ENCODE assay signal across 18 cellular contexts in the genomic region with DNA sequence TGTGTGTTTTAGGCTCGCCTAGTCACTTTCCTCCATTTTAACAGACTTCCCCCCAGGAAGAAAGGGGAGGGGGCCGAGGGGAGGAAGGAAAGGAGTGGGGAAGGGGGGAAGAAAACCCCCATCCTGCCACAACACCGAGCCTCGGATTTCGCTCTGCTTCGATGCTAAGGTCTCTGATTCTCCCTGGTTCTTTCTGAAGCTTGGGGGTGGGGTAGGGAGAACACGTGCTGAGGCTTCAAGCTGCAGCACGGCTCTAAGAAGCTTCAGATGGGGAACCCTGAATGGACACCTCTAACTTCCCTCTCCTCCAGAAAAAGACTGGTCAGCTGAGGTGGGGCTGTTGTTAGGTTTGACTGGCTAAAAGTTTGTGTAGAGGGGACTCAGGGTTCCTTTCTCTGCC.
DNase-seq lines count a peak whose midpoint lies in the region; ATAC-seq, FAIRE-seq and TF ChIP-seq lines count a peak whose summit lies in the region.
"Had no signal": no experiment of that assay in that cellular context is flagged by ENCODE, and none has a peak within 500 bp of the region (broad histone marks: within the 10 kb centered on the region; RNA-seq: fewer than 3 reads in every experiment).

No MANE protein-coding gene starts in this region.

- no peaks in the 10 kb centered on the region for H3K27me3 Mint-ChIP-seq in T-helper 1 cell treated with Interleukin-12 subunit alpha and Interleukin-12 subunit beta and Interleukin-4 antibody, amounts not matched to agents 30 μg/mL and 1 μg/mL, for 36 hours (ENCODE audit: low read depth)
- H3K27me3 Mint-ChIP-seq in CD14-positive monocyte (ENCODE audit: low read depth in 3 of 3) = peaks cover 0 to 6% (median 2%) of the 10 kb centered on the region in 3 donors
- no peaks in the 10 kb centered on the region for H3K27me3 Mint-ChIP-seq in T-cell
- H3K27me3 Mint-ChIP-seq: memory B cell had no signal

- no peaks in the 10 kb centered on the region for H3K36me3 ChIP-seq in H1 (ENCODE audit: control insufficient read depth in 2 of 4, insufficient read depth in 4 of 4, low read length in 3 of 4)
- H3K36me3 ChIP-seq in osteoblast (ENCODE audit: insufficient read depth, low read length) = no peaks in the 10 kb centered on the region
- H3K36me3 ChIP-seq: BE2C, thyroid gland had no signal

- no peaks in the 10 kb centered on the region for H3K79me1 ChIP-seq in H1 (ENCODE audit: low read depth, low read length)

- H3K9me3 Mint-ChIP-seq in T-helper 1 cell treated with Interleukin-12 subunit alpha and Interleukin-12 subunit beta and Interleukin-4 antibody, amounts not matched to agents 30 μg/mL and 1 μg/mL, for 36 hours = no peaks in the 10 kb centered on the region
- H3K9me3 Mint-ChIP-seq in CD14-positive monocyte (no peaks in the 10 kb centered on the region), T-cell (no peaks in the 10 kb centered on the region)
- H3K9me3 Mint-ChIP-seq: memory B cell had no signal

- peak overlapping the region; percentile 60; the same call in 1 of the 2 replicates for H3K18ac ChIP-seq in H1 (ENCODE audit: extremely low read depth, low read length)

- 0 out of 2 replicates have a peak overlapping the region, but pooled peaks have one; percentile 49 for H2BK5ac ChIP-seq in H1 (ENCODE audit: low read depth, low read length)

- H3K4me1 Mint-ChIP-seq in T-helper 1 cell treated with Interleukin-12 subunit alpha and Interleukin-12 subunit beta and Interleukin-4 antibody, amounts not matched to agents 30 μg/mL and 1 μg/mL, for 36 hours (ENCODE audit: low read depth) = peaks cover 53% of the 10 kb centered on the region
- H3K4me1 Mint-ChIP-seq in CD14-positive monocyte (peaks cover 24% of the 10 kb centered on the region), T-cell (peaks cover 73 to 87% (median 74%) of the 10 kb centered on the region in 3 donors)

- no peak overlapping the region for H3K4me2 ChIP-seq in H1 (ENCODE audit: insufficient read depth in 1 of 2, low read depth in 2 of 2, low read length in 2 of 2)
- H3K4me2 ChIP-seq in osteoblast (ENCODE audit: insufficient read depth, low read length) = no peak overlapping the region
- H3K4me2 ChIP-seq: SK-N-SH, smooth muscle cell had no signal

- H3K79me2 ChIP-seq in H1 (ENCODE audit: control insufficient read depth in 1 of 2, insufficient read depth in 2 of 2, low read length in 2 of 2) = no peaks in the 10 kb centered on the region
- H3K79me2 ChIP-seq in osteoblast (ENCODE audit: insufficient read depth, low read length) = no peaks in the 10 kb centered on the region

- no peak overlapping the region for H2BK15ac ChIP-seq in H1 (ENCODE audit: low read length)

- H3K4me3 ChIP-seq in H1 (ENCODE audit: extremely low read depth in 1 of 4, insufficient read depth in 2 of 4, low read depth in 3 of 4, low read length in 4 of 4) = no peak overlapping the region
- H3K4me3 ChIP-seq in osteoblast (ENCODE audit: insufficient read depth, low read length) = no peak overlapping the region
- H3K4me3 ChIP-seq: smooth muscle cell, thyroid gland had no signal

- no peak overlapping the region for H2BK120ac ChIP-seq in H1 (replicated peaks; ENCODE audit: low read depth, low read length)

- no peak overlapping the region for H3K23ac ChIP-seq in H1 (ENCODE audit: insufficient read length)

- H3K9ac ChIP-seq in H1 (replicated peaks in 1 of 4; ENCODE audit: extremely low read depth in 1 of 4, low read depth in 3 of 4, low read length in 3 of 4) = 0 out of 7 replicates have a peak overlapping the region, but pooled peaks of 1 of the 4 experiments have one; percentile 8
- H3K9ac ChIP-seq: SK-N-SH had no signal

- POLR2A ChIA-PET in T-cell (lab: Charles Lee) (interaction anchor here (0.6 to 0.9 kb wide), 5 partner anchors 31 to 109 kb away, joined by 3 to 14 read pairs (median 4); no protein-coding TSS in a partner anchor), H1 (lab: Charles Lee; ENCODE audit: partially characterized antibody) (interaction anchor here (1.0 to 1.6 kb wide), 4 partner anchors 8 to 203 kb away, joined by 3 to 6 read pairs (median 3); a partner anchor contains a TSS)

- 65% methylated on average over 8 of the region's 8 CpGs; no CpG with 5 or more reads in 1 of the 2 experiments for WGBS in H1 (ENCODE audit: extremely low coverage in 1 of 2, insufficient coverage in 1 of 2, insufficient read length in 1 of 2, insufficient replicate concordance in 2 of 2, low coverage in 1 of 2, low lambda C conversion rate in 2 of 2, missing lambda C conversion rate in 1 of 2), 2 experiments

- H4K20me1 ChIP-seq in H1 (replicated peaks in 1 of 2; ENCODE audit: control insufficient read depth in 1 of 2, insufficient read depth in 2 of 2, low read length in 2 of 2) (no peaks in the 10 kb centered on the region), osteoblast (ENCODE audit: insufficient read depth, low read length) (no peaks in the 10 kb centered on the region)

- no peak overlapping the region for H4K91ac ChIP-seq in H1 (replicated peaks; ENCODE audit: insufficient read length, low read length)

- TF ChIP-seq EP300 in H1 (IDR thresholded peaks at IDR 0.05; ENCODE audit: borderline replicate concordance in 1 of 2, low read depth in 2 of 2, low read length in 2 of 2) = no peak

- DNase-seq in T-helper 1 cell = no peak
- no peak for DNase-seq in CD14-positive monocyte (ENCODE audit: low spot score)
- DNase-seq in T-cell = peak in 6 of 34 experiments; percentile 19 to 42 (median 32)
- DNase-seq in H1 (ENCODE audit: low read depth in 1 of 2, low spot score in 2 of 2) = no peak
- DNase-seq in osteoblast (ENCODE audit: insufficient read length, low spot score, missing footprints) = no peak
- no peak for DNase-seq in effector CD4-positive, alpha-beta T cell
- DNase-seq: BE2C, foreskin fibroblast, hypothalamus, NCI-H146, NCI-H2227 treated with DMSO at 0.1 percent for 48 hours, SK-N-SH, thyroid gland had no signal

- no peak overlapping the region for H2AK5ac ChIP-seq in H1 (ENCODE audit: low read depth, low read length)

- no peak for TF ChIP-seq RAD21 in H1 (IDR thresholded peaks at IDR 0.05 in 1 of 2, conservative IDR thresholded peaks at IDR 0.05 in 1 of 2; ENCODE audit: low read depth in 2 of 2, low read length in 2 of 2)

- H3K36me3 Mint-ChIP-seq in T-helper 1 cell treated with Interleukin-12 subunit alpha and Interleukin-12 subunit beta and Interleukin-4 antibody, amounts not matched to agents 30 μg/mL and 1 μg/mL, for 36 hours (ENCODE audit: low read depth) = peaks cover 4% of the 10 kb centered on the region
- no peaks in the 10 kb centered on the region for H3K36me3 Mint-ChIP-seq in CD14-positive monocyte
- no peaks in the 10 kb centered on the region for H3K36me3 Mint-ChIP-seq in T-cell
- H3K36me3 Mint-ChIP-seq: memory B cell had no signal

- H3K27ac Mint-ChIP-seq in T-helper 1 cell treated with Interleukin-12 subunit alpha and Interleukin-12 subunit beta and Interleukin-4 antibody, amounts not matched to agents 30 μg/mL and 1 μg/mL, for 36 hours = peak overlapping the region; percentile 78
- H3K27ac Mint-ChIP-seq in CD14-positive monocyte = peak overlapping the region in 1 of 7 donors; percentile 33
- peak overlapping the region; percentile 79 to 82 for H3K27ac Mint-ChIP-seq in T-cell
- H3K27ac Mint-ChIP-seq: memory B cell had no signal

- H2BK12ac ChIP-seq in H1 (ENCODE audit: low read depth, low read length) = peak overlapping the region; percentile 68; the same call in 1 of the 2 replicates

- no peak overlapping the region for H4K5ac ChIP-seq in H1 (ENCODE audit: insufficient read length, low read depth, low read length)

- peak overlapping the region; percentile 28; the same call in 1 of the 2 replicates for H4K8ac ChIP-seq in H1 (ENCODE audit: extremely low read depth, insufficient read depth, low read length)

- CTCF ChIA-PET in T-cell (lab: Charles Lee) (interaction anchor here in 1 of 2 donors (0.5 kb wide), 1 partner anchor 33 kb away, joined by 3 read pairs; no protein-coding TSS in a partner anchor), H1 (lab: Charles Lee; ENCODE audit: partially characterized antibody) (interaction anchor here (0.6 to 2.4 kb wide), 13 partner anchors 10 to 109 kb away, joined by 3 to 11 read pairs (median 4); no protein-coding TSS in a partner anchor)

- TF ChIP-seq CTCF in CD14-positive monocyte (IDR thresholded peaks at IDR 0.05) = no peak
- no peak for TF ChIP-seq CTCF in H1 (IDR thresholded peaks at IDR 0.05; ENCODE audit: control extremely low read depth in 1 of 3, insufficient read depth in 1 of 3, low read depth in 1 of 3, low read length in 3 of 3)
- TF ChIP-seq CTCF in osteoblast (IDR thresholded peaks at IDR 0.05; ENCODE audit: extremely low read depth, low read depth, low read length) = no peak

- H3K4me3 Mint-ChIP-seq in T-helper 1 cell treated with Interleukin-12 subunit alpha and Interleukin-12 subunit beta and Interleukin-4 antibody, amounts not matched to agents 30 μg/mL and 1 μg/mL, for 36 hours = peak overlapping the region; percentile 21
- H3K4me3 Mint-ChIP-seq in CD14-positive monocyte (peak overlapping the region; percentile 40 to 53), T-cell (peak overlapping the region in 2 of 3 donors; percentile 21 to 72)
- H3K4me3 Mint-ChIP-seq: memory B cell had no signal

- peak overlapping the region; percentile 86; the same call in 1 of the 2 replicates for H2BK20ac ChIP-seq in H1 (ENCODE audit: low read length)

- H2AFZ ChIP-seq in H1 (ENCODE audit: low read length) = 0 out of 2 replicates have a peak overlapping the region, but pooled peaks have one; percentile 80
- no peak overlapping the region for H2AFZ ChIP-seq in osteoblast (ENCODE audit: low read length)

- no peaks in the 10 kb centered on the region for H3K23me2 ChIP-seq in H1 (ENCODE audit: low read depth, low read length)

- H3K27ac ChIP-seq in H1 (ENCODE audit: low read depth, low read length) = no peak overlapping the region
- H3K27ac ChIP-seq in osteoblast (ENCODE audit: low read depth, low read length) = no peak overlapping the region
- H3K27ac ChIP-seq: 22Rv1, thyroid gland had no signal

- peaks cover 0 to 3% (median 3%) of the 10 kb centered on the region in 4 experiments; a peak in 2 of 7 replicates for H3K4me1 ChIP-seq in H1 (replicated peaks in 1 of 4; ENCODE audit: control insufficient read depth in 3 of 4, insufficient read depth in 4 of 4, low read length in 3 of 4)
- H3K4me1 ChIP-seq in osteoblast (ENCODE audit: insufficient read depth, low read length) = peaks cover 20% of the 10 kb centered on the region
- H3K4me1 ChIP-seq: BE2C, thyroid gland had no signal

- H3K9me3 ChIP-seq in H1 (ENCODE audit: insufficient read depth in 2 of 2, low read depth in 1 of 2, low read length in 1 of 2) (no peaks in the 10 kb centered on the region), osteoblast (ENCODE audit: low read depth, low read length) (no peaks in the 10 kb centered on the region)
- H3K9me3 ChIP-seq: BE2C, SK-N-SH, thyroid gland had no signal

- ATAC-seq in T-cell (replicated peaks in 1 of 4) (peak in 3 of 4 experiments; percentile 27 to 43 (median 32)), HG02610 (IDR thresholded peaks at IDR 0.05; ENCODE audit: unreplicated experiment) (no peak)

- TF ChIP-seq POLR2A in H1 (IDR thresholded peaks at IDR 0.05; ENCODE audit: control extremely low read depth in 1 of 2, low read depth in 2 of 2, low read length in 2 of 2) = no peak

- intact Hi-C loops in CD14-positive monocyte (cut with micrococcal nuclease) = no loop called here

- no peak overlapping the region for H3K14ac ChIP-seq in H1 (ENCODE audit: insufficient read length)

- no peak overlapping the region for H3K56ac ChIP-seq in H1 (replicated peaks; ENCODE audit: insufficient read length, low read depth, low read length)

- no peaks in the 10 kb centered on the region; a peak in 2 of 7 replicates for H3K27me3 ChIP-seq in H1 (replicated peaks in 1 of 4; ENCODE audit: control insufficient read depth in 3 of 4, extremely low read depth in 1 of 4, insufficient read depth in 3 of 4, low read length in 3 of 4)
- H3K27me3 ChIP-seq in osteoblast (ENCODE audit: insufficient read depth, low read length) = no peaks in the 10 kb centered on the region
- H3K27me3 ChIP-seq: BE2C, thyroid gland had no signal

- no peak overlapping the region for H3K4ac ChIP-seq in H1 (replicated peaks; ENCODE audit: insufficient read length, low read depth, low read length)

- FAIRE-seq in H1 (lab: Jason Lieb, UNC) = no peak
